ENCODE assay signal across 15 cellular contexts in the genomic region with DNA sequence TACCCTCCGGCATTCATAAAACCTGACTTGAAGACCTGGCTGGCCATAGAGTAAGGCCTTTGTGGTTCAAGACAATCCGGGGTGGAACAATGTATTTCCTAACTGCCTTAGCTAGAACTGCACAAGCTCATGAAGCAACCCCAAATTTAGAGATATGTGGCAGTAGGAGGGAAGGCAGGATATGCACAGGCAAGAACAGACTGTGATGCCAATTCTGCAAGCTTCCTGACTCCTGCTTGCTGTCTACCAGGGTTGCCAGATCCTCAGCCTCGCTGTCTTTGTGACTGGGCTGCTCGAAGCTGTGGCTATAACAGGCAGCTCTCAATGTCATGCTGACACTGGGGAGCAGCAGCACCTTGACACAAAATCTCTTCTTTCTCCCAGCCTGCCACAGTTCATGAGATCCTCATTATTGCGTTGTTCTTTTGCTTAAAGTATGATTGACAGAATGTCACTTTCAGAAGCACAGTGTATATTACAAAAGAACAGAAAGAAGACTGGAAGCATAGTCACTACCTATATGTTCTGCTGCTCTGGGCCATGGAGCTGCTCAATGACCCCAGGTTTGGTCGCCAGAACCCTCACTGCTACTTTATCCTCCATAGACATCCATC. TPM values are rescaled to one million over a fixed set of nuclear protein-coding genes. Genes with fewer than 3 reads are reported as not detected.
A peak's percentile ranks its signal among the peaks of the same experiment; 100 is the strongest.
DNase-seq lines count a peak whose midpoint lies in the region; ATAC-seq and TF ChIP-seq lines count a peak whose summit lies in the region.
"Had no signal": no experiment of that assay in that cellular context is flagged by ENCODE, and none has a peak within 500 bp of the region (broad histone marks: within the 10 kb centered on the region; RNA-seq: fewer than 3 reads in every experiment).

No MANE protein-coding gene starts in this region.

- no peak overlapping the region for H3K4ac ChIP-seq in neuronal stem cell (ENCODE audit: low read length)

- peak overlapping the region in 6 of 7 donors; percentile 17 to 76 (median 58) for H3K27ac Mint-ChIP-seq in CD4-positive, alpha-beta memory T cell
- peak overlapping the region; percentile 65 for H3K27ac Mint-ChIP-seq in T-helper 17 cell

- WGBS in neuronal stem cell (ENCODE audit: extremely low coverage in 2 of 2, insufficient read length in 2 of 2, insufficient replicate concordance in 1 of 2), 2 donors = no CpG with 5 or more reads among the region's 6 CpGs

- H3K27me3 Mint-ChIP-seq in CD4-positive, alpha-beta memory T cell = no peaks in the 10 kb centered on the region
- H3K27me3 Mint-ChIP-seq in T-helper 17 cell = peaks cover 4% of the 10 kb centered on the region

- H3K4me3 Mint-ChIP-seq in CD4-positive, alpha-beta memory T cell = no peak overlapping the region
- H3K4me3 Mint-ChIP-seq in T-helper 17 cell = no peak overlapping the region
- H3K4me3 Mint-ChIP-seq: brain had no signal

- no peaks in the 10 kb centered on the region for H3K36me3 Mint-ChIP-seq in CD4-positive, alpha-beta memory T cell
- peaks cover 2% of the 10 kb centered on the region for H3K36me3 Mint-ChIP-seq in T-helper 17 cell (ENCODE audit: low read depth)
- H3K36me3 Mint-ChIP-seq: brain had no signal

- H3K4me2 ChIP-seq in neuronal stem cell (ENCODE audit: insufficient read depth, low read length, poor library complexity, severe bottlenecking) = no peak overlapping the region

- peak overlapping the region; percentile 81 for H2AFZ ChIP-seq in neuronal stem cell (ENCODE audit: low read length)

- H3K9me3 ChIP-seq in CD4-positive, alpha-beta memory T cell (ENCODE audit: control insufficient read depth in 1 of 2, low read length in 2 of 2) = no peaks in the 10 kb centered on the region
- peaks cover 4% of the 10 kb centered on the region for H3K9me3 ChIP-seq in T-helper 17 cell (ENCODE audit: control insufficient read depth, low read length, poor library complexity, severe bottlenecking)
- peaks cover 0 to 2% of the 10 kb centered on the region in 2 donors for H3K9me3 ChIP-seq in neuronal stem cell (replicated peaks in 1 of 2; ENCODE audit: control insufficient read depth in 2 of 2, insufficient read depth in 1 of 2, low read depth in 1 of 2, low read length in 2 of 2)
- H3K9me3 ChIP-seq: mucosa of descending colon, tibial artery had no signal

- H3K27ac ChIP-seq in CD4-positive, alpha-beta memory T cell (ENCODE audit: low read depth, low read length) = no peak overlapping the region
- H3K27ac ChIP-seq in neuronal stem cell (replicated peaks; ENCODE audit: low read length) = peak overlapping the region; percentile 57
- H3K27ac ChIP-seq: tibial artery had no signal

- intact Hi-C loops in CD4-positive, alpha-beta memory T cell (cut with micrococcal nuclease) = no loop called here

- DNase-seq in CD4-positive, alpha-beta memory T cell = no peak
- no peak for DNase-seq in T-helper 17 cell
- DNase-seq in foreskin fibroblast = peak; percentile 24 to 42
- no peak for DNase-seq in neuronal stem cell (ENCODE audit: low spot score)
- no peak for DNase-seq in activated CD4-positive, CD25-positive, alpha-beta regulatory T cell treated with anti-CD3 and anti-CD28 coated beads, Interleukin-2, amount 50 U/mL, for 72 hours
- no peak for DNase-seq in erythroblast (lab: John Stamatoyannopoulos, UW)
- DNase-seq in ureter (ENCODE audit: low spot score) = no peak
- DNase-seq: GF-D8, mucosa of descending colon, NCI-H187 treated with DMSO at 0.1 percent for 48 hours, NCI-H510A treated with DMSO at 0.1 percent for 48 hours, tibial artery had no signal

- H2BK15ac ChIP-seq in neuronal stem cell (ENCODE audit: low read length) = no peak overlapping the region

- H2BK5ac ChIP-seq in neuronal stem cell (ENCODE audit: low read length) = no peak overlapping the region

- H3K14ac ChIP-seq in neuronal stem cell (ENCODE audit: low read length) = no peak overlapping the region

- H3K4me3 ChIP-seq in CD4-positive, alpha-beta memory T cell (ENCODE audit: low read length in 2 of 2) = no peak overlapping the region
- H3K4me3 ChIP-seq in foreskin fibroblast (ENCODE audit: low read depth in 1 of 2, low read length in 2 of 2) (no peak overlapping the region), neuronal stem cell (ENCODE audit: low read length in 2 of 2) (no peak overlapping the region)
- H3K4me3 ChIP-seq: mucosa of descending colon, tibial artery had no signal

- peak overlapping the region; percentile 23 for H3K18ac ChIP-seq in neuronal stem cell (ENCODE audit: low read length)

- H3K9ac ChIP-seq in neuronal stem cell (ENCODE audit: low read depth, low read length, poor library complexity) = no peak overlapping the region

- peaks cover 0 to 5% (median 0%) of the 10 kb centered on the region in 8 donors for H3K9me3 Mint-ChIP-seq in CD4-positive, alpha-beta memory T cell

- no peak overlapping the region for H3K23ac ChIP-seq in neuronal stem cell (ENCODE audit: low read depth, low read length, poor library complexity)

- no peaks in the 10 kb centered on the region for H3K79me1 ChIP-seq in neuronal stem cell (ENCODE audit: low read depth, low read length)

- POLR2A ChIA-PET in CD4-positive, alpha-beta memory T cell (lab: Charles Lee; ENCODE audit: partially characterized antibody) = no interaction called here

- no peak overlapping the region for H2BK120ac ChIP-seq in neuronal stem cell (ENCODE audit: low read depth, low read length)

- H2BK12ac ChIP-seq in neuronal stem cell (ENCODE audit: low read length) = no peak overlapping the region

- H4K91ac ChIP-seq in neuronal stem cell (ENCODE audit: low read depth, low read length, poor library complexity) = no peak overlapping the region

- H3K27me3 ChIP-seq in CD4-positive, alpha-beta memory T cell (ENCODE audit: insufficient read depth, low read length) = no peaks in the 10 kb centered on the region
- H3K27me3 ChIP-seq in neuronal stem cell (ENCODE audit: control insufficient read depth in 3 of 3, insufficient read depth in 3 of 3, low read depth in 1 of 3, low read length in 3 of 3) = no peaks in the 10 kb centered on the region
- H3K27me3 ChIP-seq: tibial artery had no signal

- CTCF ChIA-PET in CD4-positive, alpha-beta memory T cell (lab: Charles Lee; ENCODE audit: partially characterized antibody) = interaction anchor here (0.6 kb wide), 1 partner anchor 79 kb away, joined by 3 read pairs; no protein-coding TSS in a partner anchor

- ATAC-seq in T-helper 17 cell = no peak
- ATAC-seq in GM19452 (IDR thresholded peaks at IDR 0.05; ENCODE audit: unreplicated experiment) = no peak
- ATAC-seq: activated CD4-positive, CD25-positive, alpha-beta regulatory T cell treated with anti-CD3 and anti-CD28 coated beads, Interleukin-2, amount 50 U/mL, for 24 hours; mucosa of descending colon had no signal

- H2AK5ac ChIP-seq in neuronal stem cell (ENCODE audit: low read depth, low read length) = no peak overlapping the region

- H4K8ac ChIP-seq in neuronal stem cell (ENCODE audit: low read depth, low read length) = no peak overlapping the region

- no peak for TF ChIP-seq CTCF in foreskin fibroblast (IDR thresholded peaks at IDR 0.05; ENCODE audit: low read depth, low read length)

- peaks cover 12% of the 10 kb centered on the region for H3K4me1 ChIP-seq in CD4-positive, alpha-beta memory T cell (ENCODE audit: insufficient read depth, low read length)
- H3K4me1 ChIP-seq in neuronal stem cell (ENCODE audit: control insufficient read depth in 2 of 2, insufficient read depth in 1 of 2, low read depth in 1 of 2, low read length in 2 of 2) = peaks cover 0 to 16% of the 10 kb centered on the region in 2 donors
- H3K4me1 ChIP-seq: tibial artery had no signal

- H3K4me1 Mint-ChIP-seq in CD4-positive, alpha-beta memory T cell = peaks cover 9 to 22% (median 16%) of the 10 kb centered on the region in 4 donors
- peaks cover 10% of the 10 kb centered on the region for H3K4me1 Mint-ChIP-seq in T-helper 17 cell

- TF ChIP-seq POLR2A in erythroblast (IDR thresholded peaks at IDR 0.05; ENCODE audit: low read length) = no peak

- no peaks in the 10 kb centered on the region for H3K36me3 ChIP-seq in CD4-positive, alpha-beta memory T cell (ENCODE audit: insufficient read depth, low read length)
- no peaks in the 10 kb centered on the region for H3K36me3 ChIP-seq in neuronal stem cell (replicated peaks in 1 of 2; ENCODE audit: control insufficient read depth in 2 of 2, insufficient read depth in 2 of 2, low read length in 2 of 2)
- H3K36me3 ChIP-seq: tibial artery had no signal

RNA-seq across cellular contexts. Expression of a gene that starts 18.3 kb away (rescaled TPM):
- total RNA-seq in CD4-positive, alpha-beta memory T cell = 10 to 100 TPM; 13.6 to 16.3 TPM
- polyA plus RNA-seq in CD4-positive, alpha-beta memory T cell = 10 to 100 TPM; 20.2 to 22.0 TPM
- total RNA-seq in T-helper 17 cell (1 to 10 TPM; 9.2 to 9.4 TPM), ureter (13.9 TPM)
- 5.8 TPM for polyA plus RNA-seq in neuronal stem cell (2013, experiment 1 of 2)
- 5.4 TPM for polyA plus RNA-seq in neuronal stem cell (2013, experiment 2 of 2)

Comparison
In these comparisons a context has a peak if more than half of its experiments do, and no peak if none do; other contexts are left out.
1. DNase-seq: peak in foreskin fibroblast (2 of 2); none in CD4-positive, alpha-beta memory T cell (0 of 5), T-helper 17 cell (0 of 3), neuronal stem cell (single experiment), activated CD4-positive, CD25-positive, alpha-beta regulatory T cell treated with anti-CD3 and anti-CD28 coated beads, Interleukin-2, amount 50 U/mL, for 72 hours (single experiment), erythroblast (0 of 2) and ureter (single experiment).